9 cellular contexts compared by ENCODE assay signal in the genomic region with DNA sequence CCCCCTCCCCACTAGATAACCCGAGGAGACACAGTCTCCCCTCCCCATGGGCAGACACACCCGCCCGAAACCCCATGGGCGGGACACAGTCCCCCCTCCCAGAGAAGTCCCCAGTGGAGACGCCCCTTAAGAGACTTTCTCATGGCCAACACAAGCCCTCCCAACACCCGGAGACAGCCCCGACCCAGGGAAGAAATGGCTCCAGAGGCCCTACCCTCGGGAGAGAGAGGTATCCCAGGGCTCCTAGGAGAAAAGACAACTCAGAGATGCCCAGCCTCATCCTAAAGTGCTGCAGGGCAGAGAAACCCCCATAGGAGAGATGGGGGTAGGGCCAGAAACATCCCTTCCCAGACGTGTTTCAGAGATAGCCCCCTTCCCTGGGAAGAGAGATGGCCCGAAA. TPM values are rescaled to one million over a fixed set of nuclear protein-coding genes. Genes with fewer than 3 reads are reported as not detected.
DNase-seq lines count a peak whose midpoint lies in the region; ATAC-seq, FAIRE-seq and TF ChIP-seq lines count a peak whose summit lies in the region.
"Had no signal": no experiment of that assay in that cellular context is flagged by ENCODE, and none has a peak within 500 bp of the region (broad histone marks: within the 10 kb centered on the region; RNA-seq: fewer than 3 reads in every experiment).

No MANE protein-coding gene starts in this region.

- H3K9me3 ChIP-seq in CD8-positive, alpha-beta T cell (ENCODE audit: low read length), result no peaks in the 10 kb centered on the region
- H3K9me3 ChIP-seq in PC-3 (ENCODE audit: low read length) (no peaks in the 10 kb centered on the region), endothelial cell of umbilical vein (replicated peaks; ENCODE audit: control insufficient read depth, insufficient read depth, low read length) (no peaks in the 10 kb centered on the region), prostate gland (no peaks in the 10 kb centered on the region)

- no peaks in the 10 kb centered on the region for H3K9me3 Mint-ChIP-seq in CD8-positive, alpha-beta T cell

- intact Hi-C loops in CD8-positive, alpha-beta T cell (cut with DNase I, micrococcal nuclease), result loop anchor here in 1 of 2 experiments (5.0 kb wide), 1 partner anchor 107 kb away; the partner anchor contains the start of gene PCDH12
- intact Hi-C loops in PC-3 (cut with micrococcal nuclease) (no loop called here), endothelial cell of umbilical vein (cut with micrococcal nuclease) (no loop called here), prostate gland (cut with DNase I) (loop anchor here (5.0 kb wide), 1 partner anchor 77 kb away; no protein-coding TSS in a partner anchor)

- no peaks in the 10 kb centered on the region for H3K27me3 Mint-ChIP-seq in CD8-positive, alpha-beta T cell (ENCODE audit: low read depth)

- H3K9me2 ChIP-seq in PC-3 (replicated peaks; ENCODE audit: low read length), result no peaks in the 10 kb centered on the region

- no peak overlapping the region for H3K27ac ChIP-seq in CD8-positive, alpha-beta T cell (ENCODE audit: low read depth, low read length)
- H3K27ac ChIP-seq in PC-3 (ENCODE audit: low read length) (no peak overlapping the region), endothelial cell of umbilical vein (ENCODE audit: insufficient read depth, low read depth, low read length) (peak overlapping the region; percentile 59), prostate gland (peak overlapping the region; percentile 94 to 99)

- H3K9ac ChIP-seq in PC-3 (ENCODE audit: low read length), result no peak overlapping the region
- peak overlapping the region; percentile 46 for H3K9ac ChIP-seq in endothelial cell of umbilical vein (replicated peaks; ENCODE audit: extremely low read depth, insufficient read depth, low read length)

- H3K4me3 ChIP-seq in CD8-positive, alpha-beta T cell (ENCODE audit: low read depth, low read length), result no peak overlapping the region
- no peak overlapping the region for H3K4me3 ChIP-seq in PC-3 (ENCODE audit: low read length)
- H3K4me3 ChIP-seq in endothelial cell of umbilical vein (replicated peaks in 1 of 3; ENCODE audit: insufficient read depth in 1 of 3, low read depth in 1 of 3, low read length in 3 of 3), result no peak overlapping the region
- peak overlapping the region; percentile 45 to 69 for H3K4me3 ChIP-seq in prostate gland

- no peaks in the 10 kb centered on the region for H3F3A ChIP-seq in PC-3 (ENCODE audit: low read length, unreplicated experiment)

- BruUV-seq in PC-3 (replicated peaks; lab: Mats Ljungman, UMichigan), result no TSS peak
- no TSS peak for BruUV-seq in endothelial cell of umbilical vein (replicated peaks; lab: Mats Ljungman, UMichigan)

- ATAC-seq in CD8-positive, alpha-beta T cell, result no peak
- no peak for ATAC-seq in PC-3

- DNase-seq in CD8-positive, alpha-beta T cell, result no peak
- DNase-seq in PC-3 (no peak), endothelial cell of umbilical vein (ENCODE audit: low read depth, low spot score) (no peak), prostate gland (ENCODE audit: low spot score) (no peak), NCI-H69 (lab: John Stamatoyannopoulos, UW) (no peak), HUDEP-2 (lab: John Stamatoyannopoulos, UW; ENCODE audit: unreplicated experiment in 76 of 76) (no peak), NCI-H2029 (lab: John Stamatoyannopoulos, UW) (no peak)
- no peak for DNase-seq in activated effector memory CD4-positive, alpha-beta T cell treated with Interleukin-2 at 50 U/mL for 16 hours

- no peak overlapping the region for H3K27ac Mint-ChIP-seq in CD8-positive, alpha-beta T cell

- POLR2A ChIA-PET in CD8-positive, alpha-beta T cell (lab: Charles Lee), result interaction anchor here (1.7 to 1.9 kb wide), 2 partner anchors 11 to 119 kb away, joined by 5 read pairs; no protein-coding TSS in a partner anchor
- POLR2A ChIA-PET in PC-3 (lab: Charles Lee; ENCODE audit: unreplicated experiment) (interaction anchor here (0.6 to 1.3 kb wide), 2 partner anchors 27 to 39 kb away, joined by 5 to 8 read pairs; partner anchors contain the start of gene PCDH1), endothelial cell of umbilical vein (lab: Charles Lee) (interaction anchor here (0.6 kb wide), 1 partner anchor 75 kb away, joined by 3 read pairs; no protein-coding TSS in a partner anchor)

- dilution Hi-C loops in endothelial cell of umbilical vein (cut with MboI; ENCODE audit: extremely low pct_ligation_motif_present, low sequenced_read_pairs), result no loop called here

- TF ChIP-seq POLR2A in endothelial cell of umbilical vein (IDR thresholded peaks at IDR 0.05; ENCODE audit: low read depth, low read length), result no peak
- TF ChIP-seq POLR2A in prostate gland (IDR thresholded peaks at IDR 0.05), result no peak

- no peaks in the 10 kb centered on the region for H3K27me3 ChIP-seq in CD8-positive, alpha-beta T cell (ENCODE audit: insufficient read depth, low read length)
- H3K27me3 ChIP-seq in PC-3 (ENCODE audit: low read length) (no peaks in the 10 kb centered on the region), endothelial cell of umbilical vein (ENCODE audit: control insufficient read depth in 2 of 2, insufficient read depth in 2 of 2, low read length in 2 of 2) (no peaks in the 10 kb centered on the region), prostate gland (replicated peaks; ENCODE audit: insufficient read depth) (no peaks in the 10 kb centered on the region)

- peak; percentile 63 for FAIRE-seq in endothelial cell of umbilical vein (lab: Jason Lieb, UNC)

- CTCF ChIA-PET in CD8-positive, alpha-beta T cell (lab: Charles Lee), result interaction anchor here (1.1 to 1.2 kb wide), 2 partner anchors 28 to 118 kb away, joined by 3 to 7 read pairs; partner anchors contain the start of genes PCDH1 and RNF14
- CTCF ChIA-PET in PC-3 (lab: Charles Lee), result no interaction called here
- CTCF ChIA-PET in endothelial cell of umbilical vein (lab: Charles Lee), result interaction anchor here (0.7 to 2.6 kb wide), 4 partner anchors 27 to 159 kb away, joined by 4 to 9 read pairs (median 6); partner anchors contain the start of gene PCDH1

- no peaks in the 10 kb centered on the region for H3K36me3 Mint-ChIP-seq in CD8-positive, alpha-beta T cell

- 19% methylated on average over 10 of the region's 10 CpGs for WGBS in prostate gland

- no peaks in the 10 kb centered on the region for H3K36me3 ChIP-seq in CD8-positive, alpha-beta T cell (ENCODE audit: insufficient read depth, low read length)
- no peaks in the 10 kb centered on the region for H3K36me3 ChIP-seq in PC-3 (ENCODE audit: low read depth, low read length)
- H3K36me3 ChIP-seq in endothelial cell of umbilical vein (ENCODE audit: control insufficient read depth in 2 of 2, extremely low read depth in 1 of 2, insufficient read depth in 2 of 2, low read length in 2 of 2), result peaks cover 0 to 9% of the 10 kb centered on the region in 2 experiments
- H3K36me3 ChIP-seq in prostate gland, result no peaks in the 10 kb centered on the region

- H3K4me2 ChIP-seq in PC-3 (ENCODE audit: low read length) (0 out of 2 replicates have a peak overlapping the region, but pooled peaks have one; percentile 25), endothelial cell of umbilical vein (ENCODE audit: insufficient read depth, low read length) (no peak overlapping the region)

- no peaks in the 10 kb centered on the region for H3K9me1 ChIP-seq in endothelial cell of umbilical vein (replicated peaks; ENCODE audit: control insufficient read depth, extremely low read depth, insufficient read depth, low read length)

- H4K20me1 ChIP-seq in PC-3 (ENCODE audit: low read length) (no peaks in the 10 kb centered on the region), endothelial cell of umbilical vein (replicated peaks; ENCODE audit: control insufficient read depth, extremely low read depth, insufficient read depth, low read length) (no peaks in the 10 kb centered on the region)

- TF ChIP-seq CTCF in CD8-positive, alpha-beta T cell (IDR thresholded peaks at IDR 0.05), result no peak
- TF ChIP-seq CTCF in PC-3 (conservative IDR thresholded peaks at IDR 0.05; ENCODE audit: low read depth, low read length), result no peak
- TF ChIP-seq CTCF in endothelial cell of umbilical vein (IDR thresholded peaks at IDR 0.05; ENCODE audit: extremely low read depth in 1 of 2, insufficient read depth in 1 of 2, low read depth in 1 of 2, low read length in 2 of 2), result no peak
- no peak for TF ChIP-seq CTCF in prostate gland (IDR thresholded peaks at IDR 0.05)

- H3K79me2 ChIP-seq in PC-3 (ENCODE audit: low read length), result no peaks in the 10 kb centered on the region
- no peaks in the 10 kb centered on the region for H3K79me2 ChIP-seq in endothelial cell of umbilical vein (ENCODE audit: control insufficient read depth, insufficient read depth, low read length)

- no peak overlapping the region for H2AFZ ChIP-seq in PC-3 (ENCODE audit: low read length)
- no peak overlapping the region for H2AFZ ChIP-seq in endothelial cell of umbilical vein (ENCODE audit: low read depth, low read length)

- peaks cover 12% of the 10 kb centered on the region for H3K4me1 Mint-ChIP-seq in CD8-positive, alpha-beta T cell (ENCODE audit: low read depth)

- peaks cover 7% of the 10 kb centered on the region for H3K4me1 ChIP-seq in CD8-positive, alpha-beta T cell (ENCODE audit: insufficient read depth, low read length)
- H3K4me1 ChIP-seq in PC-3 (ENCODE audit: insufficient read depth, low read length), result peaks cover 20% of the 10 kb centered on the region
- peaks cover 42% of the 10 kb centered on the region for H3K4me1 ChIP-seq in endothelial cell of umbilical vein (ENCODE audit: control insufficient read depth, extremely low read depth, insufficient read depth, low read length)
- H3K4me1 ChIP-seq in prostate gland (replicated peaks), result no peaks in the 10 kb centered on the region

- H3K4me3 Mint-ChIP-seq in CD8-positive, alpha-beta T cell, result peak overlapping the region; percentile 62

TF ChIP-seq in endothelial cell of umbilical vein, 7 proteins besides CTCF, POLR2A, EP300 and RAD21 (continues in another document):
- TF ChIP-seq FOS (IDR thresholded peaks at IDR 0.05; ENCODE audit: borderline replicate concordance, insufficient read depth, low read length) (no peak), MAX (IDR thresholded peaks at IDR 0.05; ENCODE audit: insufficient read depth, insufficient read length) (no peak), EZH2 (IDR thresholded peaks at IDR 0.05; ENCODE audit: borderline replicate concordance, low read depth, low read length, severe bottlenecking) (no peak), POLR2AphosphoS5 (IDR thresholded peaks at IDR 0.05; ENCODE audit: insufficient read depth, low read depth, low read length) (no peak)

RNA-seq across cellular contexts. Expression of gene PCDH1, which starts 27.4 kb away (rescaled TPM):
- under 1 TPM in 1 of 2 experiments, not detected in 1; 0.24 TPM for total RNA-seq in CD8-positive, alpha-beta T cell
- total RNA-seq in PC-3 (2014; rRNA removed) (53.0 and 55.8 TPM in 2 replicates), endothelial cell of umbilical vein (136 and 170 TPM in 2 replicates), prostate gland (10 to 100 TPM; 49.2 to 81.1 TPM)
- polyA plus RNA-seq in endothelial cell of umbilical vein, result 113 and 124 TPM in 2 replicates
- 87.1 and 88.0 TPM in 2 replicates for polyA plus RNA-seq in endothelial cell of umbilical vein (2011; cell fraction: cytosol; rRNA removed)
- polyA plus RNA-seq in endothelial cell of umbilical vein (2011; cell fraction: nucleus; rRNA removed), result 70.9 and 75.9 TPM in 2 replicates
- 80.3 and 97.2 TPM in 2 replicates for polyA plus RNA-seq in endothelial cell of umbilical vein (2012)
- 304 and 328 TPM in 2 replicates for polyA minus RNA-seq in endothelial cell of umbilical vein
- polyA minus RNA-seq in endothelial cell of umbilical vein (2011; cell fraction: cytosol; rRNA and poly(A)+ RNA removed), result 8.7 TPM
- 59.9 and 63.2 TPM in 2 replicates for polyA minus RNA-seq in endothelial cell of umbilical vein (2011; cell fraction: nucleus; rRNA and poly(A)+ RNA removed)
- total RNA-seq: activated CD8-positive, alpha-beta memory T cell treated with anti-CD3 and anti-CD28 coated beads for 36 hours had no signal

Comparison
In these comparisons a context has a peak if more than half of its experiments do, and no peak if none do; other contexts are left out.
1. H3K27ac ChIP-seq: peak in endothelial cell of umbilical vein (single experiment) and prostate gland (2 of 2); none in CD8-positive, alpha-beta T cell (single experiment) and PC-3 (single experiment).
2. H3K4me3 ChIP-seq: peak in prostate gland (2 of 2); none in CD8-positive, alpha-beta T cell (single experiment), PC-3 (single experiment) and endothelial cell of umbilical vein (0 of 3).
3. RNA of gene PCDH1, which starts 27.4 kb away (total RNA-seq): 136 to 170 TPM in endothelial cell of umbilical vein, 49.2 to 81.1 TPM in prostate gland and 53.0 to 55.8 TPM in PC-3; 0.24 TPM in CD8-positive, alpha-beta T cell; every median in the first group is over 10 times any median in the second.